ENCODE assay signal across 11 cellular contexts in the genomic region with DNA sequence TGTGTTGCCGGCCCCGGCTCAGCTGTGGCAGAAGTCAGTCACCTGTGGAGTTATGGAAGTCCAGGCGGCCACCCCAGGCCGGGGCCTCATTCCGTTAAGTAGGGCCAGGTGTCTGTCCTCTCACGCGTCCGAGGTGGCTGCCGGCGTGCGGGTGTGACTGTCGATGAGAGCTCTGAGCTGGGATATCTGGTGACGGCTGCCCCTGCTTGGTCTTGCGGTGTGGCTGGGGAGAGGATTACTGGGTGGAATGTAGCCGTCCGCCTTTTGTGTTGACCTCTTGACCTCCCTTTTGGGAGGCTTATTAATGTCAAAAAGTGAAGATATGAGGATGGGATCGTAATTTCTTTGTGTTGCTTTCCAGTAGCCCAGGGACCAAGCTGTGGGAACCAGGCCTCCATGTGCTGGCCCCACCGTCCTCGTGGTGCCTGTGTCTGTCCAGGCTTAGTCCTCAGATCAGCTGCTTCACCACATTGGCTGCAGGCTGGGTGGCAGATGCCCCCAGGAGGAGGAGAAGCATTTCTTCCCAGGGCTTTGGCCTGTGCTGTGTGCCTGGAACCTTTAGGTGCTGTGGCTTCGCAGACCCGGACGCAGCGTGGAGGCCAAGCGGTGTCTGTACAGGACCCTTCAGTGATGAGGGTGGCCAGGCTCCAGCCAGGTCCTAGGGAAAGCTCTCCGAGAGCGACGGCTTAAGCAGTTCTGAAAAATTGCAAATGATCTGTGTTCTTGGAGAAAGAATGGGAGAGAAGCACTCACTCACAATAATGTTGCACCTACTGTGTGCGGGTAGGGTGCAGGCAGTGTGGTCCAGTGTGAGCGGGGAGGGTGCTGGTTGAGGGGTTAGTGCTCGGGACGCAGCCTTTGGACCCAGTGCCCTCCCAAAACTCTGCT. TPM values are rescaled to one million over a fixed set of nuclear protein-coding genes. Genes with fewer than 3 reads are reported as not detected.
DNase-seq lines count a peak whose midpoint lies in the region; TF ChIP-seq lines count a peak whose summit lies in the region.
"Had no signal": no experiment of that assay in that cellular context is flagged by ENCODE, and none has a peak within 500 bp of the region (broad histone marks: within the 10 kb centered on the region; RNA-seq: fewer than 3 reads in every experiment).

No MANE protein-coding gene starts in this region.

- H3K4me2 ChIP-seq in SU-DHL-6 (ENCODE audit: low read depth, low read length, poor library complexity, severe bottlenecking) (peak overlapping the region; percentile 8), smooth muscle cell (peak overlapping the region; percentile 53)

- H3K27ac Mint-ChIP-seq in activated CD4-positive, alpha-beta T cell treated with anti-CD3 and anti-CD28 coated beads, Interleukin-2, amount 10 ng/mL, durations not matched to agents 7 days and 5 days: peak overlapping the region; percentile 99

- H4K20me1 ChIP-seq in SU-DHL-6 (ENCODE audit: low read depth, low read length) (no peaks in the 10 kb centered on the region; the same call in 1 of the 2 replicates), smooth muscle cell (ENCODE audit: low read depth) (no peaks in the 10 kb centered on the region)

- no peaks in the 10 kb centered on the region for H3K9me3 Mint-ChIP-seq in activated CD4-positive, alpha-beta T cell treated with anti-CD3 and anti-CD28 coated beads, Interleukin-2, amount 10 ng/mL, durations not matched to agents 7 days and 5 days

- no peaks in the 10 kb centered on the region for H3K27me3 Mint-ChIP-seq in activated CD4-positive, alpha-beta T cell treated with anti-CD3 and anti-CD28 coated beads, Interleukin-2, amount 10 ng/mL, durations not matched to agents 7 days and 5 days

- H3K4me1 ChIP-seq in smooth muscle cell (ENCODE audit: low read depth): peaks cover 59% of the 10 kb centered on the region

- H3K79me2 ChIP-seq in SU-DHL-6 (ENCODE audit: insufficient read depth, low read length) (no peaks in the 10 kb centered on the region), smooth muscle cell (ENCODE audit: low read depth) (peaks cover 4% of the 10 kb centered on the region)

- CTCF ChIA-PET in activated CD4-positive, alpha-beta T cell treated with anti-CD3 and anti-CD28 coated beads, Interleukin-2, amount 10 ng/mL, durations not matched to agents 7 days and 5 days (lab: Charles Lee): interaction anchor here (0.7 to 2.0 kb wide), 9 partner anchors 9 to 194 kb away, joined by 3 to 12 read pairs (median 3); no protein-coding TSS in a partner anchor

- H3K27ac ChIP-seq in SU-DHL-6 (ENCODE audit: low read depth, low read length) (peak overlapping the region; percentile 76), smooth muscle cell (ENCODE audit: low read depth) (peak overlapping the region; percentile 84)

- H3K9me3 ChIP-seq in SU-DHL-6 (ENCODE audit: insufficient read depth, low read length) (no peaks in the 10 kb centered on the region), smooth muscle cell (replicated peaks; ENCODE audit: low read depth) (no peaks in the 10 kb centered on the region)

- POLR2A ChIA-PET in activated CD4-positive, alpha-beta T cell treated with anti-CD3 and anti-CD28 coated beads, Interleukin-2, amount 10 ng/mL, durations not matched to agents 7 days and 5 days (lab: Charles Lee): no interaction called here

- peaks cover 86% of the 10 kb centered on the region for H3K4me1 Mint-ChIP-seq in activated CD4-positive, alpha-beta T cell treated with anti-CD3 and anti-CD28 coated beads, Interleukin-2, amount 10 ng/mL, durations not matched to agents 7 days and 5 days

- H3K9me2 ChIP-seq in SU-DHL-6 (replicated peaks; ENCODE audit: insufficient read depth, low read length): no peaks in the 10 kb centered on the region

- DNase-seq in activated CD4-positive, alpha-beta T cell treated with anti-CD3 and anti-CD28 coated beads, Interleukin-2, amount 10 ng/mL, durations not matched to agents 7 days and 5 days: no peak
- no peak for DNase-seq in activated CD4-positive, alpha-beta T cell treated with anti-CD3 and anti-CD28 coated beads, Interleukin-2, amount 50 U/mL, for 48 hours
- peak; percentile 93 for DNase-seq in fibroblast of villous mesenchyme (ENCODE audit: low read depth)
- DNase-seq in smooth muscle cell (lab: John Stamatoyannopoulos, UW; ENCODE audit: unreplicated experiment): no peak
- DNase-seq in AML-193 (lab: John Stamatoyannopoulos, UW): no peak
- DNase-seq in iPS-NIHi11 (ENCODE audit: low spot score): no peak
- DNase-seq in stimulated activated CD4-positive, alpha-beta T cell treated with anti-CD3 and anti-CD28 coated beads, Interleukin-4, amount 100 ng/mL, for 4 hours: no peak
- DNase-seq: NCI-H82 had no signal

- H3K36me3 ChIP-seq in SU-DHL-6 (ENCODE audit: low read length): no peaks in the 10 kb centered on the region
- no peaks in the 10 kb centered on the region for H3K36me3 ChIP-seq in smooth muscle cell (ENCODE audit: low read depth)

- H3K36me3 Mint-ChIP-seq in activated CD4-positive, alpha-beta T cell treated with anti-CD3 and anti-CD28 coated beads, Interleukin-2, amount 10 ng/mL, durations not matched to agents 7 days and 5 days (ENCODE audit: low read depth): peaks cover 31% of the 10 kb centered on the region

- TF ChIP-seq CTCF in SU-DHL-6 (IDR thresholded peaks at IDR 0.05; ENCODE audit: insufficient read depth, low read length, poor library complexity, severe bottlenecking) (no peak), fibroblast of villous mesenchyme (IDR thresholded peaks at IDR 0.05; ENCODE audit: insufficient read depth, low read depth, low read length) (no peak), smooth muscle cell (IDR thresholded peaks at IDR 0.05; ENCODE audit: borderline replicate concordance, insufficient read depth, poor library complexity, severe bottlenecking) (no peak)

- no peak overlapping the region for H2AFZ ChIP-seq in SU-DHL-6 (ENCODE audit: low read depth, low read length, severe bottlenecking)
- no peak overlapping the region for H2AFZ ChIP-seq in smooth muscle cell (ENCODE audit: low read depth)

- WGBS in smooth muscle cell (ENCODE audit: low lambda C conversion rate): 49% methylated on average over 31 of the region's 31 CpGs

- H3F3A ChIP-seq in SU-DHL-6 (ENCODE audit: insufficient read depth) (0 out of 2 replicates have a peak, but pooled peaks cover 9% of the 10 kb centered on the region), smooth muscle cell (ENCODE audit: low read depth) (peaks cover 28% of the 10 kb centered on the region)

- H3K4me3 Mint-ChIP-seq in activated CD4-positive, alpha-beta T cell treated with anti-CD3 and anti-CD28 coated beads, Interleukin-2, amount 10 ng/mL, durations not matched to agents 7 days and 5 days: peak overlapping the region; percentile 77

- H3K4me3 ChIP-seq in SU-DHL-6 (ENCODE audit: insufficient read depth, low read length, poor library complexity, severe bottlenecking): no peak overlapping the region
- H3K4me3 ChIP-seq in fibroblast of villous mesenchyme (ENCODE audit: low read depth, low read length): no peak overlapping the region
- H3K4me3 ChIP-seq in smooth muscle cell: no peak overlapping the region

- H3K27me3 ChIP-seq in SU-DHL-6 (ENCODE audit: low read length): no peaks in the 10 kb centered on the region
- no peaks in the 10 kb centered on the region for H3K27me3 ChIP-seq in smooth muscle cell (ENCODE audit: low read depth)

- H3K9ac ChIP-seq in SU-DHL-6 (ENCODE audit: low read length): no peak overlapping the region; the same call in 1 of the 2 replicates
- peak overlapping the region; percentile 38 for H3K9ac ChIP-seq in smooth muscle cell (ENCODE audit: low read depth)

RNA-seq across cellular contexts. Expression of a gene that starts 23.2 kb away (rescaled TPM):
- not detected for total RNA-seq in activated CD4-positive, alpha-beta T cell treated with anti-CD3 and anti-CD28 coated beads, Interleukin-2, amount 10 ng/mL, durations not matched to agents 7 days and 5 days
- total RNA-seq in fibroblast of villous mesenchyme: not detected in 2 replicates
- total RNA-seq in smooth muscle cell: 4.5 and 7.1 TPM in 2 replicates
- 0.93 and 3.2 TPM in 2 replicates for polyA plus RNA-seq in smooth muscle cell
- total RNA-seq: skeletal muscle tissue had no signal
- polyA plus RNA-seq: AG04450 had no signal
